Comparison of ENCODE assay signal across 8 cellular contexts in the genomic region with DNA sequence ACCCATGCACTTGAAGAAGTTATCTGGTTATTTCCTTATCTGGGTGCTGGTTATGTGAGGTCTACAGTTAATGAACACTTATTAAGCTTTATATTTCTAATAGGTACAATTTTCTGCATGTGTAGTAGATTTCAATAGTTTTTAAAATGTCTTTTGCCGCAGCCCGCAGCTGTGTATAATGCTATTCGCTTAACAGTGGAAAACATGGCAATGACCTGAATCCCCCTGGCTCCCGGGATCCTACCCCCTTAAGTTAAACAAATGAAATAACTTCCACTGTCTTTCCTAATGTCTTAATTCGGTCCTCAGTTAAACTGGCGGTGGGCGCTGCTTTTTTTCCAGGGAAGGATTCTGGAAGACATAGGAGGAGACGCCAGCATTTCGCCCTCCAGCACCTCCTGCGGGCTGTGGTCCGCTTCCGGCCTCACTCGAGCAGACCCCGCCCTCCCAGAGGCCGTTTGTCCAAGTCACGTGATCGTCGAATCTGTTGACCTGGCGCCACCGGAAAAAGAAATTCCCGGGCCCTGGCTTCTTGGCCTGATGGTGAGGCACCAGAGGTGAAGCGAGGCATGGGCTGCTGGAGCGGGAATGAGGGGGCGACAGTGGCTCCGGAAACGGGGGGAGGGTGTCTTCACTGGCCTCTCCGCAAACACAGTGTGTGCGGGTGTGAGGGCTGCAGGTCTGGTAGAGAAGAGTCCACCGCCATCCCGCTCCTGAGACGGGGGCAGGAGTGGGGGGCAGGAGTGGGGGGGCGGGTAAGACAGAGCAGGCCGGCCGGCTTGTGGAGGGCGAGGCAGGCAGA. TPM values are rescaled to one million over a fixed set of nuclear protein-coding genes. Genes with fewer than 3 reads are reported as not detected.
DNase-seq lines count a peak whose midpoint lies in the region; ATAC-seq and TF ChIP-seq lines count a peak whose summit lies in the region.

No MANE protein-coding gene starts in this region.

- no peaks in the 10 kb centered on the region for H3K9me3 Mint-ChIP-seq in nephron

- TF ChIP-seq CTCF in RWPE1 (conservative IDR thresholded peaks at IDR 0.05; ENCODE audit: low read depth) (peak; percentile 57), fibroblast of villous mesenchyme (IDR thresholded peaks at IDR 0.05; ENCODE audit: insufficient read depth, low read depth, low read length) (peak; percentile 39), nephron (IDR thresholded peaks at IDR 0.05; ENCODE audit: unreplicated experiment in 3 of 3) (peak; percentile 18 to 41 (median 32))

- POLR2A ChIA-PET in RWPE1 (lab: Yijun Ruan, JAX; ENCODE audit: low non-redundant PET): no interaction called here

- CTCF ChIA-PET in RWPE1 (lab: Yijun Ruan, JAX): interaction anchor here (0.6 kb wide), 1 partner anchor 72 kb away, joined by 4 read pairs; no protein-coding TSS in a partner anchor

- H3K4me3 ChIP-seq in fibroblast of villous mesenchyme (ENCODE audit: low read depth, low read length): peak overlapping the region; percentile 65

- DNase-seq in COLO668 (lab: John Stamatoyannopoulos, UW; ENCODE audit: unreplicated experiment): peak; percentile 75
- peak; percentile 69 for DNase-seq in KG1 (lab: John Stamatoyannopoulos, UW)
- DNase-seq in RWPE1 (ENCODE audit: low spot score): peak; percentile 93
- DNase-seq in activated gamma-delta T cell (lab: John Stamatoyannopoulos, UW): peak; percentile 25
- peak; percentile 87 for DNase-seq in fibroblast of villous mesenchyme (ENCODE audit: low read depth)
- peak; percentile 73 for DNase-seq in stromal cell of bone marrow (ENCODE audit: low read depth)

- ATAC-seq in GM21381 (IDR thresholded peaks at IDR 0.05; ENCODE audit: unreplicated experiment): peak; percentile 79

- H3K36me3 Mint-ChIP-seq in nephron (ENCODE audit: low read depth): no peaks in the 10 kb centered on the region

- H3K4me3 Mint-ChIP-seq in nephron: peak overlapping the region; percentile 93 to 96 (median 95)

- peaks cover 24% of the 10 kb centered on the region for H3K4me1 Mint-ChIP-seq in nephron

- H3K27ac Mint-ChIP-seq in nephron: peak overlapping the region; percentile 95 to 99 (median 97)

- no peaks in the 10 kb centered on the region for H3K27me3 Mint-ChIP-seq in nephron (ENCODE audit: low read depth)

- peak overlapping the region; percentile 79 for H3K27ac ChIP-seq in RWPE1

RNA-seq across cellular contexts. Expression of gene CSPG4, which starts 45.6 kb away (rescaled TPM):
- total RNA-seq in fibroblast of villous mesenchyme: 86.8 and 87.0 TPM in 2 replicates

Comparison
In these comparisons a context has a peak if more than half of its experiments do, and no peak if none do; other contexts are left out.
1. Peak in every context shown above with its lines: DNase-seq, ATAC-seq, H3K4me3 ChIP-seq and H3K27ac ChIP-seq.
2. DNase-seq: peak in every context shown above with its lines; median percentile 93 in RWPE1; 87 in fibroblast of villous mesenchyme; 75 in COLO668; 73 in stromal cell of bone marrow; 69 in KG1; 25 in activated gamma-delta T cell.